Comparison of ENCODE assay signal across 21 cellular contexts in the genomic region with DNA sequence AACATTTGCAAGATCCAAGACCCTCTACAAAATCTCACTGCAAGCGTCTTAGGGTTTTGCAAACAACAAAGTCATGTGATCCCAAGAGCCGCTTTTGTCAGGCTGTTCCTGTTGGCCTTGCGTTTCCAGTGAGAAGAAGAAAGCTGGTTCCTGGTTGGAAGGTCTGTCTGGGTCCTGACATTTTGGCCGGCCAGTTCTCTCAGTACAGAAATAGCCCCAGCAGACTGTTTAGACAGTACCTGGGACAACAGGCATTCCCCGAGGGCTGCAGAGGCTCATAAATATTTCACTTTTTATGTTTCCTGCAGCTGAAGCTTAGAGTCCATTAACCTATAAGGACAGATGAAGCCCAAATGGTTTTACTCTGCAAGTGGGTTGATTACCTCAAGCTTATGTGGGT. TPM values are rescaled to one million over a fixed set of nuclear protein-coding genes. Genes with fewer than 3 reads are reported as not detected.
DNase-seq lines count a peak whose midpoint lies in the region; ATAC-seq, FAIRE-seq and TF ChIP-seq lines count a peak whose summit lies in the region.
"Had no signal": no experiment of that assay in that cellular context is flagged by ENCODE, and none has a peak within 500 bp of the region (broad histone marks: within the 10 kb centered on the region; RNA-seq: fewer than 3 reads in every experiment).

No MANE protein-coding gene starts in this region.

- H4K91ac ChIP-seq in neuronal stem cell (ENCODE audit: low read depth, low read length, poor library complexity) = no peak overlapping the region

- WGBS in neuronal stem cell (ENCODE audit: extremely low coverage in 2 of 2, insufficient read length in 2 of 2, insufficient replicate concordance in 1 of 2), 2 donors = no CpG with 5 or more reads among the region's 5 CpGs

- H3K18ac ChIP-seq in neuronal stem cell (ENCODE audit: low read length) = no peak overlapping the region

- H2AFZ ChIP-seq in Karpas-422 (ENCODE audit: low read length) (no peak overlapping the region), neuronal stem cell (ENCODE audit: low read length) (peak overlapping the region; percentile 78)
- H2AFZ ChIP-seq: GM23248 had no signal

- no peaks in the 10 kb centered on the region for H3K9me2 ChIP-seq in Karpas-422 (replicated peaks; ENCODE audit: insufficient read depth, low read length)
- H3K9me2 ChIP-seq: SK-N-SH had no signal

- H3K9me3 ChIP-seq in Karpas-422 (ENCODE audit: low read length) (no peaks in the 10 kb centered on the region), left ventricle myocardium inferior (replicated peaks) (no peaks in the 10 kb centered on the region), neuronal stem cell (replicated peaks in 1 of 2; ENCODE audit: control insufficient read depth in 2 of 2, insufficient read depth in 1 of 2, low read depth in 1 of 2, low read length in 2 of 2) (no peaks in the 10 kb centered on the region)
- H3K9me3 ChIP-seq: SK-N-SH had no signal

- no peak overlapping the region for H3K4me3 Mint-ChIP-seq in HFFc6
- H3K4me3 Mint-ChIP-seq: CD8-positive, alpha-beta T cell; H9 had no signal

- no peaks in the 10 kb centered on the region for H3K27me3 Mint-ChIP-seq in HFFc6 (ENCODE audit: insufficient read depth)

- H2BK120ac ChIP-seq in neuronal stem cell (ENCODE audit: low read depth, low read length) = no peak overlapping the region

- H3K9me3 Mint-ChIP-seq in HFFc6 = no peaks in the 10 kb centered on the region
- H3K9me3 Mint-ChIP-seq: CD8-positive, alpha-beta T cell; H9 had no signal

- no peak overlapping the region for H4K8ac ChIP-seq in neuronal stem cell (ENCODE audit: low read depth, low read length)

- DNase-seq in Karpas-422 (no peak), left ventricle myocardium inferior (no peak), neuronal stem cell (ENCODE audit: low spot score) (no peak), HFFc6 (no peak), urothelium cell line (ENCODE audit: low spot score) (no peak)
- DNase-seq: ACHN; C1 segment of cervical spinal cord; CD8-positive, alpha-beta T cell; DND-41; GM23248; H9; NCI-H1105 treated with DMSO at 0.1 percent for 48 hours; NCI-H1694; NCI-H2081 treated with DMSO at 0.1 percent for 48 hours; NCI-H2171 treated with DMSO at 0.1 percent for 48 hours; NCI-H524 treated with DMSO at 0.1 percent for 48 hours; SHP77; SK-N-SH had no signal

- intact Hi-C loops in left ventricle myocardium inferior (cut with micrococcal nuclease) = no loop called here

- H3K27ac Mint-ChIP-seq in HFFc6 = no peak overlapping the region
- H3K27ac Mint-ChIP-seq: CD8-positive, alpha-beta T cell had no signal

- H3K4me1 Mint-ChIP-seq in HFFc6 (ENCODE audit: low read depth) = no peaks in the 10 kb centered on the region

- H3K4me3 ChIP-seq in Karpas-422 (ENCODE audit: low read length) (no peak overlapping the region), left ventricle myocardium inferior (no peak overlapping the region), neuronal stem cell (ENCODE audit: low read length in 2 of 2) (no peak overlapping the region)
- H3K4me3 ChIP-seq: GM12878, GM23248 had no signal

- H2BK15ac ChIP-seq in neuronal stem cell (ENCODE audit: low read length) = no peak overlapping the region

- peaks cover 2% of the 10 kb centered on the region; the same call in 1 of the 2 replicates for H3K36me3 ChIP-seq in Karpas-422 (ENCODE audit: insufficient read depth, low read length)
- no peaks in the 10 kb centered on the region for H3K36me3 ChIP-seq in left ventricle myocardium inferior
- H3K36me3 ChIP-seq in neuronal stem cell (replicated peaks in 1 of 2; ENCODE audit: control insufficient read depth in 2 of 2, insufficient read depth in 2 of 2, low read length in 2 of 2) = no peaks in the 10 kb centered on the region

- no peak overlapping the region for H2AK5ac ChIP-seq in neuronal stem cell (ENCODE audit: low read depth, low read length)

- H3K79me2 ChIP-seq in Karpas-422 (ENCODE audit: low read length) = no peaks in the 10 kb centered on the region

- no peaks in the 10 kb centered on the region for H3K27me3 ChIP-seq in Karpas-422 (ENCODE audit: low read length)
- H3K27me3 ChIP-seq in left ventricle myocardium inferior (ENCODE audit: low read depth) = no peaks in the 10 kb centered on the region
- no peaks in the 10 kb centered on the region for H3K27me3 ChIP-seq in neuronal stem cell (ENCODE audit: control insufficient read depth in 3 of 3, insufficient read depth in 3 of 3, low read depth in 1 of 3, low read length in 3 of 3)

- no peak overlapping the region for H3K4ac ChIP-seq in neuronal stem cell (ENCODE audit: low read length)

- peaks cover 82% of the 10 kb centered on the region for H4K20me1 ChIP-seq in Karpas-422 (ENCODE audit: insufficient read depth, low read depth, low read length)

- TF ChIP-seq CTCF in VCaP (conservative IDR thresholded peaks at IDR 0.05) (no peak), left ventricle myocardium inferior (IDR thresholded peaks at IDR 0.05; ENCODE audit: borderline replicate concordance) (no peak), HFFc6 (IDR thresholded peaks at IDR 0.05) (no peak)

- peak overlapping the region; percentile 65 for H3K14ac ChIP-seq in neuronal stem cell (ENCODE audit: low read length)

- H3K23ac ChIP-seq in neuronal stem cell (ENCODE audit: low read depth, low read length, poor library complexity) = peak overlapping the region; percentile 25

- H2BK12ac ChIP-seq in neuronal stem cell (ENCODE audit: low read length) = no peak overlapping the region

- H3K9ac ChIP-seq in Karpas-422 (ENCODE audit: low read length) = no peak overlapping the region
- H3K9ac ChIP-seq in neuronal stem cell (ENCODE audit: low read depth, low read length, poor library complexity) = no peak overlapping the region
- H3K9ac ChIP-seq: GM23248, SK-N-SH had no signal

- H3K79me1 ChIP-seq in neuronal stem cell (ENCODE audit: low read depth, low read length) = peaks cover 4% of the 10 kb centered on the region

- H3K36me3 Mint-ChIP-seq in HFFc6 (ENCODE audit: low read depth) = no peaks in the 10 kb centered on the region

- peak overlapping the region; percentile 41 for H3K4me2 ChIP-seq in Karpas-422 (ENCODE audit: low read depth, low read length, poor library complexity, severe bottlenecking)
- H3K4me2 ChIP-seq in neuronal stem cell (ENCODE audit: insufficient read depth, low read length, poor library complexity, severe bottlenecking) = no peak overlapping the region
- H3K4me2 ChIP-seq: SK-N-SH had no signal

- H3K4me1 ChIP-seq in Karpas-422 (ENCODE audit: low read length) (peaks cover 40% of the 10 kb centered on the region), left ventricle myocardium inferior (peaks cover 77% of the 10 kb centered on the region), neuronal stem cell (ENCODE audit: control insufficient read depth in 2 of 2, insufficient read depth in 1 of 2, low read depth in 1 of 2, low read length in 2 of 2) (peaks cover 3 to 4% of the 10 kb centered on the region in 2 donors)

- ATAC-seq in SK-N-SH treated with all-trans-retinoic acid at 6 μM for 48 hours = no peak
- ATAC-seq: CD8-positive, alpha-beta T cell; GM12878 had no signal

- H3K27ac ChIP-seq in Karpas-422 (ENCODE audit: low read length) (no peak overlapping the region), VCaP (peak overlapping the region; percentile 94), left ventricle myocardium inferior (replicated peaks) (peak overlapping the region; percentile 91), neuronal stem cell (replicated peaks; ENCODE audit: low read length) (no peak overlapping the region)
- H3K27ac ChIP-seq: GM23248 had no signal

- H2BK5ac ChIP-seq in neuronal stem cell (ENCODE audit: low read length) = no peak overlapping the region

- FAIRE-seq in urothelium cell line (lab: Jason Lieb, UNC) = no peak
- FAIRE-seq: GM12878 had no signal

TF ChIP-seq in SK-N-SH treated with all-trans-retinoic acid at 6 μM for 48 hours, 23 proteins besides CTCF, POLR2A, EP300 and RAD21 (continues in another document):
- no peak for TF ChIP-seq ZFP30 (CRISPR knock-in tag; IDR thresholded peaks at IDR 0.05)
- no peak for TF ChIP-seq ZNF70 (CRISPR knock-in tag; IDR thresholded peaks at IDR 0.05)
- TF ChIP-seq ZNF565 (CRISPR knock-in tag; conservative IDR thresholded peaks at IDR 0.05; ENCODE audit: low read depth) = no peak
- TF ChIP-seq SNAI2 (CRISPR knock-in tag; IDR thresholded peaks at IDR 0.05) = no peak
- no peak for TF ChIP-seq ZFP3 (CRISPR knock-in tag; IDR thresholded peaks at IDR 0.05)
- TF ChIP-seq ZNF8 (CRISPR knock-in tag; IDR thresholded peaks at IDR 0.05) = no peak
- TF ChIP-seq BACH2 (CRISPR knock-in tag; IDR thresholded peaks at IDR 0.05; ENCODE audit: borderline replicate concordance) = no peak
- TF ChIP-seq ZC3H10 (CRISPR knock-in tag; IDR thresholded peaks at IDR 0.05) = no peak
- TF ChIP-seq, protein P1, sequence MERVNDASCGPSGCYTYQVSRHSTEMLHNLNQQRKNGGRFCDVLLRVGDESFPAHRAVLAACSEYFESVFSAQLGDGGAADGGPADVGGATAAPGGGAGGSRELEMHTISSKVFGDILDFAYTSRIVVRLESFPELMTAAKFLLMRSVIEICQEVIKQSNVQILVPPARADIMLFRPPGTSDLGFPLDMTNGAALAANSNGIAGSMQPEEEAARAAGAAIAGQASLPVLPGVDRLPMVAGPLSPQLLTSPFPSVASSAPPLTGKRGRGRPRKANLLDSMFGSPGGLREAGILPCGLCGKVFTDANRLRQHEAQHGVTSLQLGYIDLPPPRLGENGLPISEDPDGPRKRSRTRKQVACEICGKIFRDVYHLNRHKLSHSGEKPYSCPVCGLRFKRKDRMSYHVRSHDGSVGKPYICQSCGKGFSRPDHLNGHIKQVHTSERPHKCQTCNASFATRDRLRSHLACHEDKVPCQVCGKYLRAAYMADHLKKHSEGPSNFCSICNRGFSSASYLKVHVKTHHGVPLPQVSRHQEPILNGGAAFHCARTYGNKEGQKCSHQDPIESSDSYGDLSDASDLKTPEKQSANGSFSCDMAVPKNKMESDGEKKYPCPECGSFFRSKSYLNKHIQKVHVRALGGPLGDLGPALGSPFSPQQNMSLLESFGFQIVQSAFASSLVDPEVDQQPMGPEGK (CRISPR knock-in tag; IDR thresholded peaks at IDR 0.05; ENCODE audit: borderline replicate concordance) = no peak

RNA-seq across cellular contexts. Expression of gene GPR137B, which starts 8.6 kb away (rescaled TPM):
- total RNA-seq in Karpas-422 (2014; rRNA removed; shearing (Covaris generic); ENCODE audit: low replicate concordance) = 10.5 and 26.8 TPM in 2 replicates
- 36.7 TPM for total RNA-seq in left ventricle myocardium inferior
- 7.5 TPM for polyA plus RNA-seq in neuronal stem cell (2013, experiment 1 of 2)
- 7.2 TPM for polyA plus RNA-seq in neuronal stem cell (2013, experiment 2 of 2)
- total RNA-seq in HFFc6 (2021; fragmentation: NEBNext Ultra II Directional; extraction: Animal tissue kit (Norgen Biotek cat#: 25700)) = 10 to 100 TPM in 5 of 6 experiments, 1 to 10 TPM in 1; 9.7 to 13.8 (median 11.9) TPM

Comparison
In these comparisons a context has a peak if more than half of its experiments do, and no peak if none do; other contexts are left out.
1. H3K27ac ChIP-seq: peak in VCaP (single experiment) and left ventricle myocardium inferior (single experiment); none in Karpas-422 (single experiment) and neuronal stem cell (single experiment).